ENCODE assay signal across 18 cellular contexts in the genomic region with DNA sequence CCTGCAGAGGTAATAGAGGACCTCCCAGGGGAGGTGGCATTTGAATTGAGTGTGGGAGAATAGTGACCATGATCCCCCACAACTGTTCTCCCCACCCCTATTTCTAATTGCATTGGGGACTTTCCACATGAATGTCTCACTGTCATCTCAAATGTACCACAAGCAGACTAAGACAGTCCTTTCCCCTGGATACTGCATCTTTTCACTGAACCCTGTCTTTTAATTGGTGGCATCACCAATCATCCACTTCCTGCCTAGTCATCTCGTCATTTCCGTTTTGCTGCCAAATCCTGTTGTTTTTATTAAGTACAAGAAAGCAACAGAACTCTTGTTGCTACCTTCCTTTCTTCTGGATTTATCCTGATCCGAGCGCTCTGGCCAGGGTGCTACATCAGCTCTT.
A peak's percentile ranks its signal among the peaks of the same experiment; 100 is the strongest.
DNase-seq lines count a peak whose midpoint lies in the region; ATAC-seq and TF ChIP-seq lines count a peak whose summit lies in the region.
"Had no signal": no experiment of that assay in that cellular context is flagged by ENCODE, and none has a peak within 500 bp of the region (broad histone marks: within the 10 kb centered on the region; RNA-seq: fewer than 3 reads in every experiment).

No MANE protein-coding gene starts in this region.

- peaks cover 63% of the 10 kb centered on the region for H3F3A ChIP-seq in smooth muscle cell (ENCODE audit: low read depth)

- no peaks in the 10 kb centered on the region for H3K9me3 Mint-ChIP-seq in activated T-cell treated with anti-CD3 and anti-CD28 coated beads, Interleukin-2, amount 50 U/mL, for 4 hours
- H3K9me3 Mint-ChIP-seq: GM23338 had no signal

- H3K4me3 ChIP-seq in GM12865 (ENCODE audit: low read depth, low read length) (no peak overlapping the region), smooth muscle cell (no peak overlapping the region)
- H3K4me3 ChIP-seq: dorsolateral prefrontal cortex, GM23338, suprapubic skin had no signal

- H3K79me2 ChIP-seq in smooth muscle cell (ENCODE audit: low read depth): peaks cover 3% of the 10 kb centered on the region

- 82% methylated on average over 4 of the region's 4 CpGs for WGBS in smooth muscle cell (ENCODE audit: low lambda C conversion rate)

- H3K36me3 ChIP-seq in smooth muscle cell (ENCODE audit: low read depth): no peaks in the 10 kb centered on the region

- H3K4me3 Mint-ChIP-seq in activated T-cell treated with anti-CD3 and anti-CD28 coated beads, Interleukin-2, amount 50 U/mL, for 4 hours: no peak overlapping the region
- H3K4me3 Mint-ChIP-seq: activated T-helper 1 cell treated with anti-CD3 and anti-CD28 coated beads, Interleukin-12 subunit alpha, Interleukin-12 subunit beta, Interleukin-2, Interleukin-4 antibody, amounts not matched to agents 30 ng/mL and 10 ng/mL and 1 ng/mL, durations not matched to agents 14 hours and 24 hours and 36 hours; GM23338 had no signal

- H2AFZ ChIP-seq in smooth muscle cell (ENCODE audit: low read depth): no peak overlapping the region
- H2AFZ ChIP-seq: GM23338 had no signal

- peaks cover 23% of the 10 kb centered on the region for H3K4me1 Mint-ChIP-seq in activated T-cell treated with anti-CD3 and anti-CD28 coated beads, Interleukin-2, amount 50 U/mL, for 4 hours (ENCODE audit: low read depth)

- peak overlapping the region; percentile 94 for H3K27ac ChIP-seq in smooth muscle cell (ENCODE audit: low read depth)
- H3K27ac ChIP-seq: dorsolateral prefrontal cortex, suprapubic skin had no signal

- ATAC-seq in activated T-cell treated with anti-CD3 and anti-CD28 coated beads, Interleukin-2, amount 50 U/mL, for 4 hours: peak; percentile 30 to 60
- ATAC-seq in HG03571 (IDR thresholded peaks at IDR 0.05; ENCODE audit: unreplicated experiment) (no peak), GM19397 (IDR thresholded peaks at IDR 0.05; ENCODE audit: unreplicated experiment) (no peak)
- ATAC-seq: GM23338 had no signal

- no peaks in the 10 kb centered on the region for H3K27me3 Mint-ChIP-seq in activated T-cell treated with anti-CD3 and anti-CD28 coated beads, Interleukin-2, amount 50 U/mL, for 4 hours (ENCODE audit: low read depth)

- no peaks in the 10 kb centered on the region for H3K36me3 Mint-ChIP-seq in activated T-cell treated with anti-CD3 and anti-CD28 coated beads, Interleukin-2, amount 50 U/mL, for 4 hours (ENCODE audit: insufficient read depth)

- H3K4me1 ChIP-seq in smooth muscle cell (ENCODE audit: low read depth): peaks cover 20% of the 10 kb centered on the region

- no peaks in the 10 kb centered on the region for H4K20me1 ChIP-seq in smooth muscle cell (ENCODE audit: low read depth)

- H3K4me2 ChIP-seq in smooth muscle cell: peak overlapping the region; percentile 40
- H3K4me2 ChIP-seq: GM23338 had no signal

- H3K27me3 ChIP-seq in smooth muscle cell (ENCODE audit: low read depth): no peaks in the 10 kb centered on the region
- H3K27me3 ChIP-seq: dorsolateral prefrontal cortex, suprapubic skin had no signal

- no peaks in the 10 kb centered on the region for H3K9me3 ChIP-seq in smooth muscle cell (replicated peaks; ENCODE audit: low read depth)
- H3K9me3 ChIP-seq: suprapubic skin had no signal

- TF ChIP-seq CTCF in GM12865 (IDR thresholded peaks at IDR 0.05; ENCODE audit: insufficient read depth, low read depth, low read length, missing control alignments): no peak
- TF ChIP-seq CTCF in smooth muscle cell (IDR thresholded peaks at IDR 0.05; ENCODE audit: borderline replicate concordance, insufficient read depth, poor library complexity, severe bottlenecking): no peak

- H3K9ac ChIP-seq in smooth muscle cell (ENCODE audit: low read depth): peak overlapping the region; percentile 79

- DNase-seq in activated T-cell treated with anti-CD3 and anti-CD28 coated beads, Interleukin-2, amount 50 U/mL, for 4 hours: no peak
- no peak for DNase-seq in activated T-cell treated with anti-CD3 and anti-CD28 coated beads for 4 hours
- peak; percentile 7 for DNase-seq in GM12865 (ENCODE audit: low read depth)
- peak; percentile 32 for DNase-seq in central memory CD4-positive, alpha-beta T cell
- DNase-seq in smooth muscle cell (lab: John Stamatoyannopoulos, UW; ENCODE audit: unreplicated experiment): no peak
- no peak for DNase-seq in germinal center (ENCODE audit: low spot score)
- DNase-seq: activated CD4-positive, CD25-positive, alpha-beta regulatory T cell; dorsolateral prefrontal cortex; hippocampal formation; NCI-H1930; NCI-H524 treated with DMSO at 0.1 percent for 48 hours; posterior cingulate gyrus; SW 1271 had no signal

Comparison
In these comparisons a context has a peak if more than half of its experiments do, and no peak if none do; other contexts are left out.
1. ATAC-seq: peak in activated T-cell treated with anti-CD3 and anti-CD28 coated beads, Interleukin-2, amount 50 U/mL, for 4 hours (2 of 2); none in HG03571 (single experiment) and GM19397 (single experiment).
2. DNase-seq: peak in GM12865 (single experiment) and central memory CD4-positive, alpha-beta T cell (single experiment); none in activated T-cell treated with anti-CD3 and anti-CD28 coated beads, Interleukin-2, amount 50 U/mL, for 4 hours (single experiment), activated T-cell treated with anti-CD3 and anti-CD28 coated beads for 4 hours (single experiment), smooth muscle cell (single experiment) and germinal center (single experiment).